In genomic region chr1:179025975-179026812, GRCh38 we compare ENCODE assay signal across 8 cellular contexts. TPM values are rescaled to one million over a fixed set of nuclear protein-coding genes. Genes with fewer than 3 reads are reported as not detected.
DNase-seq lines count a peak whose midpoint lies in the region; ATAC-seq and TF ChIP-seq lines count a peak whose summit lies in the region.

No MANE protein-coding gene starts in this region.

- peak; percentile 40 for TF ChIP-seq POLR2A in GM18505 (IDR thresholded peaks at IDR 0.05; ENCODE audit: borderline replicate concordance, extremely low read depth, insufficient read depth, insufficient read length)

- H3K4me2 ChIP-seq in skeletal muscle satellite cell (ENCODE audit: low read length): peak overlapping the region; percentile 81

- peak; percentile 77 for ATAC-seq in GM18505 (IDR thresholded peaks at IDR 0.05; ENCODE audit: unreplicated experiment)
- peak; percentile 82 for ATAC-seq in HG02759 (IDR thresholded peaks at IDR 0.05; ENCODE audit: unreplicated experiment)

- peak overlapping the region; percentile 98 for H3K9ac ChIP-seq in skeletal muscle satellite cell (ENCODE audit: low read depth, low read length)

- no peaks in the 10 kb centered on the region for H3K9me3 ChIP-seq in skeletal muscle satellite cell (replicated peaks; ENCODE audit: low read length)

- peaks cover 16% of the 10 kb centered on the region for H3K4me1 ChIP-seq in skeletal muscle satellite cell (ENCODE audit: control insufficient read depth, insufficient read depth, low read length)

- H3K4me3 ChIP-seq in iPS-11a (ENCODE audit: low read depth, low read length) (peak overlapping the region; percentile 77), skeletal muscle satellite cell (ENCODE audit: low read length) (peak overlapping the region; percentile 96)

- no peaks in the 10 kb centered on the region for H3K27me3 ChIP-seq in skeletal muscle satellite cell (ENCODE audit: control insufficient read depth, insufficient read depth, low read length)

- DNase-seq in NCI-H128 (lab: John Stamatoyannopoulos, UW; ENCODE audit: unreplicated experiment) (peak; percentile 50), T1000 (lab: John Stamatoyannopoulos, UW) (peak; percentile 57), astrocyte of the hippocampus (ENCODE audit: low read depth, low spot score) (peak; percentile 80), pons (ENCODE audit: low spot score) (no peak)

- no peaks in the 10 kb centered on the region for H3K36me3 ChIP-seq in skeletal muscle satellite cell (ENCODE audit: insufficient read depth, low read length)

RNA-seq across cellular contexts. Expression of gene FAM20B, which starts 0.5 kb away (rescaled TPM):
- total RNA-seq in skeletal muscle satellite cell (2012; rRNA removed): 32.1 and 33.5 TPM in 2 replicates

RNA-seq across cellular contexts. Expression of gene TOR3A, which starts 55.7 kb away (rescaled TPM):
- total RNA-seq in skeletal muscle satellite cell (2012; rRNA removed): 25.6 and 31.7 TPM in 2 replicates
